13 cellular contexts compared by ENCODE assay signal in the genomic region with DNA sequence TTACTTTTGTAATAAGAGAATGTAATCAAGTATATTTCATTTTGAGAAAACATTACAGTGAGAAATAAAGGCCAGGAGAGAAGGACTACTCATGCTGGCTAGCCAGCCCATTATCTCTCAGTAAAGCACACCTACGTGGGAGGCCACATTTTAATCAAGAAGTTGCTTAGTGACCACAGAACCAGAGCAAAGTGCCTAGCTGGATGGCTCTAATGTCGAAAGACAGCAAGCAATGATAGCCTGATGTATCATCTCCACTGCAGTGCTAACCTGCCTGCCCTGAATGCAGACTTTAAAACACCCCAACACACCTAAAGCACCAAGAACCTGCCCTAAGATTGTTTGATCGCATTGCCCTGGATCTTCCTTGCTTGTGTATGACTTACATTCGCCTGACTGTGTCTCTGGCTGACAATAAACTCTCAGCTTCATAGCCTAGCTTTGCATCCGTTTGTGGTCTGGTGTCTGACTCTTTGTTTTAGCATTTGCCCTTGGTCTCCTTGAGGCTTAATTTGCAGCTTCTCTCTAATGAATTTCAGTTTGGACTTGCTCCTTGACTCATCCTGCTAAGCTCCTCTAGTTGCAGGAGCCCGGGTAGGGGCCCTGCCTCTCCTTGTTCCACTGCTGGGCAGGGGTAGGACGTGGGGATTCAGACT. TPM values are rescaled to one million over a fixed set of nuclear protein-coding genes. Genes with fewer than 3 reads are reported as not detected.
DNase-seq lines count a peak whose midpoint lies in the region; ATAC-seq and TF ChIP-seq lines count a peak whose summit lies in the region.
"Had no signal": no experiment of that assay in that cellular context is flagged by ENCODE, and none has a peak within 500 bp of the region (broad histone marks: within the 10 kb centered on the region; RNA-seq: fewer than 3 reads in every experiment).

No MANE protein-coding gene starts in this region.

- H3K36me3 ChIP-seq in osteoblast (ENCODE audit: insufficient read depth, low read length): no peaks in the 10 kb centered on the region
- H3K36me3 ChIP-seq: gastrocnemius medialis, right atrium auricular region had no signal

- no peak overlapping the region for H3K4me3 Mint-ChIP-seq in activated naive CD4-positive, alpha-beta T cell treated with anti-CD3 and anti-CD28 coated beads, Interleukin-2, amount 10 ng/mL, durations not matched to agents 7 days and 5 days
- H3K4me3 Mint-ChIP-seq: memory B cell had no signal

- peaks cover 8% of the 10 kb centered on the region for H3K27me3 Mint-ChIP-seq in activated naive CD4-positive, alpha-beta T cell treated with anti-CD3 and anti-CD28 coated beads, Interleukin-2, amount 10 ng/mL, durations not matched to agents 7 days and 5 days
- H3K27me3 Mint-ChIP-seq: memory B cell had no signal

- no peaks in the 10 kb centered on the region for H3K79me2 ChIP-seq in osteoblast (ENCODE audit: insufficient read depth, low read length)

- peaks cover 7% of the 10 kb centered on the region for H3K4me1 Mint-ChIP-seq in activated naive CD4-positive, alpha-beta T cell treated with anti-CD3 and anti-CD28 coated beads, Interleukin-2, amount 10 ng/mL, durations not matched to agents 7 days and 5 days
- H3K4me1 Mint-ChIP-seq: memory B cell had no signal

- no peaks in the 10 kb centered on the region for H3K36me3 Mint-ChIP-seq in activated naive CD4-positive, alpha-beta T cell treated with anti-CD3 and anti-CD28 coated beads, Interleukin-2, amount 10 ng/mL, durations not matched to agents 7 days and 5 days
- H3K36me3 Mint-ChIP-seq: memory B cell had no signal

- no peaks in the 10 kb centered on the region for H3K9me3 Mint-ChIP-seq in activated naive CD4-positive, alpha-beta T cell treated with anti-CD3 and anti-CD28 coated beads, Interleukin-2, amount 10 ng/mL, durations not matched to agents 7 days and 5 days
- H3K9me3 Mint-ChIP-seq: memory B cell had no signal

- intact Hi-C loops in left ventricle myocardium superior (cut with micrococcal nuclease): no loop called here

- no peak overlapping the region for H3K4me3 ChIP-seq in osteoblast (ENCODE audit: insufficient read depth, low read length)
- H3K4me3 ChIP-seq: A549, gastrocnemius medialis, right atrium auricular region had no signal

- no peaks in the 10 kb centered on the region for H4K20me1 ChIP-seq in osteoblast (ENCODE audit: insufficient read depth, low read length)

- H3K4me1 ChIP-seq in osteoblast (ENCODE audit: insufficient read depth, low read length): no peaks in the 10 kb centered on the region
- H3K4me1 ChIP-seq: A549, gastrocnemius medialis, right atrium auricular region had no signal

- CTCF ChIA-PET in activated naive CD4-positive, alpha-beta T cell treated with anti-CD3 and anti-CD28 coated beads, Interleukin-2, amount 10 ng/mL, durations not matched to agents 7 days and 5 days (lab: Charles Lee): interaction anchor here (0.9 to 3.9 kb wide), 5 partner anchors 9 to 210 kb away, joined by 3 to 31 read pairs (median 8); no protein-coding TSS in a partner anchor

- no peak overlapping the region for H3K27ac ChIP-seq in osteoblast (ENCODE audit: low read depth, low read length)
- H3K27ac ChIP-seq: A549, gastrocnemius medialis, right atrium auricular region had no signal

- no peak for ATAC-seq in left ventricle myocardium superior
- ATAC-seq: gastrocnemius medialis had no signal

- H3K27ac Mint-ChIP-seq in activated naive CD4-positive, alpha-beta T cell treated with anti-CD3 and anti-CD28 coated beads, Interleukin-2, amount 10 ng/mL, durations not matched to agents 7 days and 5 days: peak overlapping the region; percentile 66
- H3K27ac Mint-ChIP-seq: memory B cell had no signal

- no peaks in the 10 kb centered on the region for H3K27me3 ChIP-seq in osteoblast (ENCODE audit: insufficient read depth, low read length)
- H3K27me3 ChIP-seq: gastrocnemius medialis, right atrium auricular region had no signal

- H3K9me3 ChIP-seq in osteoblast (ENCODE audit: low read depth, low read length): no peaks in the 10 kb centered on the region
- H3K9me3 ChIP-seq: A549, gastrocnemius medialis, right atrium auricular region, SK-N-SH had no signal

- DNase-seq in NCI-H748 (lab: John Stamatoyannopoulos, UW; ENCODE audit: unreplicated experiment) (peak; percentile 18), NCI-H748 treated with DMSO at 0.1 percent for 48 hours (lab: John Stamatoyannopoulos, UW) (no peak), MV-4-11 (lab: John Stamatoyannopoulos, UW) (peak; percentile 56), osteoblast (ENCODE audit: insufficient read length, low spot score, missing footprints) (no peak), C1 segment of cervical spinal cord (lab: John Stamatoyannopoulos, UW) (no peak), left ventricle myocardium superior (no peak), KG1 (lab: John Stamatoyannopoulos, UW) (no peak)
- DNase-seq in activated naive CD4-positive, alpha-beta T cell treated with anti-CD3 and anti-CD28 coated beads, Interleukin-2, amount 10 ng/mL, durations not matched to agents 7 days and 5 days: peak; percentile 20
- DNase-seq: gastrocnemius medialis, SK-N-SH had no signal

- peak overlapping the region; percentile 35 for H2AFZ ChIP-seq in osteoblast (ENCODE audit: low read length)

- no peak overlapping the region for H3K4me2 ChIP-seq in osteoblast (ENCODE audit: insufficient read depth, low read length)
- H3K4me2 ChIP-seq: A549, SK-N-SH had no signal

- TF ChIP-seq CTCF in osteoblast (IDR thresholded peaks at IDR 0.05; ENCODE audit: extremely low read depth, low read depth, low read length): no peak

RNA-seq across cellular contexts. Expression of a gene that starts 31.4 kb away (rescaled TPM):
- total RNA-seq in osteoblast (under 0.01 and 0.72 TPM in 2 replicates), left ventricle myocardium superior (0.32 TPM)
- total RNA-seq: right atrium auricular region had no signal

RNA-seq across cellular contexts. Expression of a gene that starts 34.1 kb away (rescaled TPM):
- 9.0 and 9.1 TPM in 2 replicates for total RNA-seq in osteoblast
- 7.6 TPM for total RNA-seq in left ventricle myocardium superior

Comparison
In these comparisons a context has a peak if more than half of its experiments do, and no peak if none do; other contexts are left out.
1. DNase-seq: peak in NCI-H748 (single experiment), MV-4-11 (single experiment) and activated naive CD4-positive, alpha-beta T cell treated with anti-CD3 and anti-CD28 coated beads, Interleukin-2, amount 10 ng/mL, durations not matched to agents 7 days and 5 days (single experiment); none in NCI-H748 treated with DMSO at 0.1 percent for 48 hours (single experiment), osteoblast (single experiment), C1 segment of cervical spinal cord (0 of 14), left ventricle myocardium superior (single experiment) and KG1 (single experiment).